In the genomic region with DNA sequence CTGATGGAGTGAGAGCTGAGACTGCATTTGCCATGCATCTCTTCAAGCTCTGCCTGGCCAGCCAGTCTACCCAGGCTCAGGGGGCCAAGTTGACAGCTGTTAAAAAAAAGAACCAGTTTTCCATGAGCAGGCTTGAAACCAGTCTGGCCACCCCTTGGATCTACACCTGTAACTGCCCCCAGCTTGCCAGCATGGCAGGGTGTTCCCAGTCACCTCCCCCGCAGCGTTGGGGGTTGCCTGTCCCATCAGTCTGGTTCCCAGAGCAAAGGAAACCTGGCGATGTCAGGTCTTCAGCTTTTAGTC, we compare ENCODE assay signal across 15 cellular contexts.
A peak's percentile ranks its signal among the peaks of the same experiment; 100 is the strongest.
DNase-seq lines count a peak whose midpoint lies in the region; ATAC-seq and TF ChIP-seq lines count a peak whose summit lies in the region.
"Had no signal": no experiment of that assay in that cellular context is flagged by ENCODE, and none has a peak within 500 bp of the region (broad histone marks: within the 10 kb centered on the region; RNA-seq: fewer than 3 reads in every experiment).

No MANE protein-coding gene starts in this region.

- POLR2A ChIA-PET in SK-N-SH (lab: Yijun Ruan, JAX), result no interaction called here

- no peaks in the 10 kb centered on the region for H3K79me2 ChIP-seq in SK-N-SH (ENCODE audit: insufficient read depth)
- H3K79me2 ChIP-seq in hepatocyte, result peaks cover 4% of the 10 kb centered on the region

- peaks cover 3% of the 10 kb centered on the region for H3F3A ChIP-seq in SK-N-SH (replicated peaks; ENCODE audit: insufficient read depth)

- no peaks in the 10 kb centered on the region for H3K27me3 Mint-ChIP-seq in progenitor cell of endocrine pancreas
- H3K27me3 Mint-ChIP-seq: activated CD4-positive, alpha-beta T cell treated with anti-CD3 and anti-CD28 coated beads, Interleukin-2, amount 10 ng/mL, durations not matched to agents 7 days and 5 days; activated naive CD8-positive, alpha-beta T cell treated with anti-CD3 and anti-CD28 coated beads, Interleukin-2, amount 10 ng/mL, durations not matched to agents 7 days and 5 days; CD8-positive, alpha-beta memory T cell had no signal

- H3K9me3 Mint-ChIP-seq in progenitor cell of endocrine pancreas (ENCODE audit: low read depth), result no peaks in the 10 kb centered on the region
- H3K9me3 Mint-ChIP-seq: activated CD4-positive, alpha-beta T cell treated with anti-CD3 and anti-CD28 coated beads, Interleukin-2, amount 10 ng/mL, durations not matched to agents 7 days and 5 days; activated naive CD8-positive, alpha-beta T cell treated with anti-CD3 and anti-CD28 coated beads, Interleukin-2, amount 10 ng/mL, durations not matched to agents 7 days and 5 days; CD8-positive, alpha-beta memory T cell had no signal

- CTCF ChIA-PET in SK-N-SH (lab: Yijun Ruan, JAX), result interaction anchor here (0.6 kb wide), 1 partner anchor 11 kb away, joined by 3 read pairs; no protein-coding TSS in a partner anchor

- ATAC-seq in SK-N-SH treated with all-trans-retinoic acid at 6 μM for 48 hours (no peak), upper lobe of left lung (ENCODE audit: low FRiP score in 2 of 2) (peak in 1 of 2 donors; percentile 13), HG02981 (IDR thresholded peaks at IDR 0.05; ENCODE audit: unreplicated experiment) (no peak)

- TF ChIP-seq RAD21 in SK-N-SH (IDR thresholded peaks at IDR 0.05; ENCODE audit: low read length), result no peak

- peaks cover 40% of the 10 kb centered on the region for H3K4me1 Mint-ChIP-seq in progenitor cell of endocrine pancreas (ENCODE audit: low read depth)

- no peak for TF ChIP-seq CTCF in SK-N-SH (IDR thresholded peaks at IDR 0.05)
- TF ChIP-seq CTCF in hepatocyte (IDR thresholded peaks at IDR 0.05; ENCODE audit: poor library complexity), result no peak
- TF ChIP-seq CTCF in progenitor cell of endocrine pancreas (IDR thresholded peaks at IDR 0.05; ENCODE audit: unreplicated experiment), result no peak
- no peak for TF ChIP-seq CTCF in upper lobe of left lung (IDR thresholded peaks at IDR 0.05)

- no peak overlapping the region for H3K9ac ChIP-seq in SK-N-SH

- H3K4me3 Mint-ChIP-seq in progenitor cell of endocrine pancreas (ENCODE audit: low read depth), result no peak overlapping the region
- H3K4me3 Mint-ChIP-seq: activated CD4-positive, alpha-beta T cell treated with anti-CD3 and anti-CD28 coated beads, Interleukin-2, amount 10 ng/mL, durations not matched to agents 7 days and 5 days; activated naive CD8-positive, alpha-beta T cell treated with anti-CD3 and anti-CD28 coated beads, Interleukin-2, amount 10 ng/mL, durations not matched to agents 7 days and 5 days; CD8-positive, alpha-beta memory T cell had no signal

- WGBS in SK-N-SH (ENCODE audit: low lambda C conversion rate), result 93% methylated on average over 3 of the region's 3 CpGs
- WGBS in hepatocyte (ENCODE audit: low lambda C conversion rate, missing lambda C conversion rate), result 81% methylated on average over 3 of the region's 3 CpGs
- WGBS in upper lobe of left lung, 2 donors, result 100% methylated on average over 3 of the region's 3 CpGs

- TF ChIP-seq EP300 in SK-N-SH (IDR thresholded peaks at IDR 0.05; ENCODE audit: borderline replicate concordance in 1 of 2, low read depth in 1 of 2, low read length in 1 of 2) (no peak), upper lobe of left lung (IDR thresholded peaks at IDR 0.05) (no peak)

- in situ Hi-C loops in G401 (cut with HindIII; ENCODE audit: low sequenced_read_pairs), result no loop called here

- H3K36me3 Mint-ChIP-seq in progenitor cell of endocrine pancreas (ENCODE audit: insufficient read depth), result no peaks in the 10 kb centered on the region
- H3K36me3 Mint-ChIP-seq: activated naive CD8-positive, alpha-beta T cell treated with anti-CD3 and anti-CD28 coated beads, Interleukin-2, amount 10 ng/mL, durations not matched to agents 7 days and 5 days had no signal

- H3K9me3 ChIP-seq in SK-N-SH, result no peaks in the 10 kb centered on the region
- H3K9me3 ChIP-seq in hepatocyte (ENCODE audit: low read depth), result no peaks in the 10 kb centered on the region
- H3K9me3 ChIP-seq in upper lobe of left lung, result no peaks in the 10 kb centered on the region

- H4K20me1 ChIP-seq in SK-N-SH (ENCODE audit: insufficient read depth) (no peaks in the 10 kb centered on the region), hepatocyte (ENCODE audit: insufficient read depth, poor library complexity, severe bottlenecking) (no peaks in the 10 kb centered on the region)

- peak overlapping the region; percentile 78 to 94 for H3K27ac ChIP-seq in SK-N-SH (ENCODE audit: low read depth in 2 of 2, low read length in 1 of 2)
- peak overlapping the region; percentile 96 for H3K27ac ChIP-seq in hepatocyte
- H3K27ac ChIP-seq in upper lobe of left lung, result peak overlapping the region in 3 of 4 donors; percentile 8 to 72 (median 35)

- H3K9me2 ChIP-seq in SK-N-SH (no peaks in the 10 kb centered on the region), hepatocyte (replicated peaks; ENCODE audit: insufficient read depth) (no peaks in the 10 kb centered on the region)

- DNase-seq in SK-N-SH (no peak), hepatocyte (ENCODE audit: low spot score) (no peak), progenitor cell of endocrine pancreas (ENCODE audit: low spot score, unreplicated experiment) (no peak), upper lobe of left lung (no peak), G401 (ENCODE audit: low spot score) (no peak)
- DNase-seq in activated CD8-positive, alpha-beta memory T cell treated with anti-CD3 and anti-CD28 coated beads, Interleukin-2, amount 50 U/mL, for 48 hours, result no peak
- DNase-seq: activated CD4-positive, alpha-beta T cell treated with anti-CD3 and anti-CD28 coated beads, Interleukin-2, amount 10 ng/mL, durations not matched to agents 7 days and 5 days; activated naive CD8-positive, alpha-beta T cell treated with anti-CD3 and anti-CD28 coated beads, Interleukin-2, amount 10 ng/mL, durations not matched to agents 7 days and 5 days; CD8-positive, alpha-beta memory T cell; central memory CD4-positive, alpha-beta T cell; NCI-H1105 treated with DMSO at 0.1 percent for 48 hours; NCI-H226; stimulated activated CD4-positive, alpha-beta T cell treated with anti-CD3 and anti-CD28 coated beads, Interleukin-4, amount 100 ng/mL, for 24 hours had no signal

- peaks cover 43 to 49% of the 10 kb centered on the region in 2 experiments for H3K4me1 ChIP-seq in SK-N-SH (ENCODE audit: control insufficient read depth in 1 of 2, insufficient read depth in 2 of 2, low read depth in 1 of 2, low read length in 1 of 2)
- H3K4me1 ChIP-seq in hepatocyte (ENCODE audit: insufficient read depth), result peaks cover 73% of the 10 kb centered on the region
- H3K4me1 ChIP-seq in upper lobe of left lung, result peaks cover 9 to 25% (median 17%) of the 10 kb centered on the region in 4 donors

- H2AFZ ChIP-seq in SK-N-SH (ENCODE audit: low read depth) (no peak overlapping the region), hepatocyte (no peak overlapping the region)

- no peak for TF ChIP-seq POLR2A in upper lobe of left lung (IDR thresholded peaks at IDR 0.05)

- H3K4me3 ChIP-seq in SK-N-SH (ENCODE audit: low read depth in 2 of 2, low read length in 1 of 2), result no peak overlapping the region
- no peak overlapping the region for H3K4me3 ChIP-seq in hepatocyte
- H3K4me3 ChIP-seq in upper lobe of left lung, result no peak overlapping the region

- H3K27me3 ChIP-seq in SK-N-SH (ENCODE audit: insufficient read depth), result no peaks in the 10 kb centered on the region
- no peaks in the 10 kb centered on the region for H3K27me3 ChIP-seq in hepatocyte
- H3K27me3 ChIP-seq in upper lobe of left lung, result no peaks in the 10 kb centered on the region

- peak overlapping the region; percentile 24; the same call in 1 of the 2 replicates for H3K4me2 ChIP-seq in SK-N-SH
- H3K4me2 ChIP-seq in hepatocyte, result peak overlapping the region; percentile 42

- H3K36me3 ChIP-seq in SK-N-SH (replicated peaks in 1 of 2; ENCODE audit: control insufficient read depth in 1 of 2, insufficient read depth in 2 of 2, low read length in 1 of 2) (no peaks in the 10 kb centered on the region), hepatocyte (replicated peaks; ENCODE audit: insufficient read depth, low read depth) (no peaks in the 10 kb centered on the region), upper lobe of left lung (no peaks in the 10 kb centered on the region)

- H3K27ac Mint-ChIP-seq in progenitor cell of endocrine pancreas, result peak overlapping the region; percentile 66
- H3K27ac Mint-ChIP-seq: activated CD4-positive, alpha-beta T cell treated with anti-CD3 and anti-CD28 coated beads, Interleukin-2, amount 10 ng/mL, durations not matched to agents 7 days and 5 days; activated naive CD8-positive, alpha-beta T cell treated with anti-CD3 and anti-CD28 coated beads, Interleukin-2, amount 10 ng/mL, durations not matched to agents 7 days and 5 days had no signal

TF ChIP-seq in SK-N-SH, 30 proteins besides CTCF, POLR2A, EP300 and RAD21 (continues in another document):
- TF ChIP-seq EZH2phosphoT487 (IDR thresholded peaks at IDR 0.05; ENCODE audit: borderline replicate concordance, low read depth) (no peak), POLR2AphosphoS5 (IDR thresholded peaks at IDR 0.05; ENCODE audit: low read depth, low read length) (no peak), YY1 (IDR thresholded peaks at IDR 0.05; ENCODE audit: low read depth) (no peak)
- TF ChIP-seq, protein P1, sequence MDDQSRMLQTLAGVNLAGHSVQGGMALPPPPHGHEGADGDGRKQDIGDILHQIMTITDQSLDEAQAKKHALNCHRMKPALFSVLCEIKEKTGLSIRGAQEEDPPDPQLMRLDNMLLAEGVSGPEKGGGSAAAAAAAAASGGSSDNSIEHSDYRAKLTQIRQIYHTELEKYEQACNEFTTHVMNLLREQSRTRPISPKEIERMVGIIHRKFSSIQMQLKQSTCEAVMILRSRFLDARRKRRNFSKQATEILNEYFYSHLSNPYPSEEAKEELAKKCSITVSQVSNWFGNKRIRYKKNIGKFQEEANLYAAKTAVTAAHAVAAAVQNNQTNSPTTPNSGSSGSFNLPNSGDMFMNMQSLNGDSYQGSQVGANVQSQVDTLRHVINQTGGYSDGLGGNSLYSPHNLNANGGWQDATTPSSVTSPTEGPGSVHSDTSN (IDR thresholded peaks at IDR 0.05), result no peak

TF ChIP-seq in SK-N-SH treated with all-trans-retinoic acid at 6 μM for 48 hours, 23 proteins besides CTCF, POLR2A, EP300 and RAD21 (continues in another document):
- no peak for TF ChIP-seq TOX (CRISPR knock-in tag; IDR thresholded peaks at IDR 0.05; ENCODE audit: borderline replicate concordance)
- TF ChIP-seq PPARA (CRISPR knock-in tag; IDR thresholded peaks at IDR 0.05; ENCODE audit: borderline replicate concordance), result no peak

Comparison
In these comparisons a context has a peak if more than half of its experiments do, and no peak if none do; other contexts are left out.
1. H3K27ac ChIP-seq: peak in every context shown above with its lines; median percentile 96 in hepatocyte; 86 in SK-N-SH; 35 in upper lobe of left lung.